In the genomic region with DNA sequence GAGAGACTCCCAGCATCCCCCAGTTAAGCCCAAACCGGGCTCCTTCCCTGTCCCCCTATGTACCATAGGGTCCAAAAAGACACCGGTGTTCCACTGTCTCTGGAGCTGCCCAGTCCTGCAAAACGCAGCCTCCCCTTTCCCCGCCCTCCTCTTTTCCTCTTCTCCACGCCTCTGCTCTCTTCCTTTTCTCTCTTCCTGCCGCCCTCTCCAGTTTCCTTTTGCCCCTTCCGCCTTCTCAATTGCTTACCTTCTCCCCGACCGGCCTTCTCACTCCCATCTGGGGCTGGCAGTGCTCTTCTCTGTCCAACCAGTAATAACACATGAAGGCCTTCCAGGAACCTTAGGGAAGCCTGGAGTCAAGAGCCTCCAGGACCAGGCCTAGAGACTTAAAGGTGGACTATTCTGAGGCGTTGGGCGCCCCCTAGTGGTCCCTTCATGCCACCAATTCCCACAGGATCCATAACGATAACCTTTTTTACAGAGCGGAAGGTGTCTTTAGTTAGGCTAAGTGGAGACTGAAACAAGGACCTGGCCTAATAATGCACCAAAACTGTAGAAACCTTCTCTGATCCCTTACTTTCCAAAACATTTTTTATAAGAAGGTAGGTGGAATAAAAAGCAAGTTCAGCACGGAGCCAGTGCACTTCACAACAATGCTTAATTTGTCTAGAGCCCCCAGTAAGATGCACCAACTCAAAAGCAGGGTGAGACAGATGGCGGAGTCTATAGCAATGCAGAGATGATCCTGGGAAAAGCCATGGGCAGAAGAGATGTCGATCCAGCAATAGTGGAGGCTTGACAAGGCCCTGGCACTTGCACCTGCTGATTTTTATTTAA, we compare ENCODE assay signal across 8 cellular contexts. TPM values are rescaled to one million over a fixed set of nuclear protein-coding genes. Genes with fewer than 3 reads are reported as not detected.
DNase-seq lines count a peak whose midpoint lies in the region; ATAC-seq, FAIRE-seq and TF ChIP-seq lines count a peak whose summit lies in the region.

No MANE protein-coding gene starts in this region.

- FAIRE-seq in astrocyte (lab: Jason Lieb, UNC) = no peak
- no peak for FAIRE-seq in small intestine (lab: Jason Lieb, UNC)

- intact Hi-C loops in Calu3 (cut with micrococcal nuclease; ENCODE audit: unreplicated experiment) = loop anchor here (2.0 to 5.0 kb wide), 3 partner anchors 79 to 1076 kb away; no protein-coding TSS in a partner anchor

- BruUV-seq in Calu3 (replicated peaks; lab: Mats Ljungman, UMichigan) = no TSS peak

- H3K4me1 ChIP-seq in astrocyte (ENCODE audit: insufficient read depth, low read length) (peaks cover 7% of the 10 kb centered on the region), hepatocyte (ENCODE audit: insufficient read depth) (no peaks in the 10 kb centered on the region), small intestine (ENCODE audit: control insufficient read depth in 2 of 2, insufficient read depth in 1 of 2, low read depth in 1 of 2, low read length in 1 of 2) (no peaks in the 10 kb centered on the region)

- H3K36me3 ChIP-seq in astrocyte (ENCODE audit: insufficient read depth, low read length) (no peaks in the 10 kb centered on the region), hepatocyte (replicated peaks; ENCODE audit: insufficient read depth, low read depth) (no peaks in the 10 kb centered on the region), small intestine (ENCODE audit: control insufficient read depth in 2 of 2, insufficient read depth in 2 of 2, low read length in 2 of 2) (no peaks in the 10 kb centered on the region)

- H3K4me1 Mint-ChIP-seq in Calu3 (ENCODE audit: low read depth, unreplicated experiment) (peaks cover 18% of the 10 kb centered on the region), astrocyte (ENCODE audit: low read depth, unreplicated experiment) (no peaks in the 10 kb centered on the region)

- 55% methylated on average over 16 of the region's 16 CpGs for WGBS in hepatocyte (ENCODE audit: low lambda C conversion rate, missing lambda C conversion rate)
- WGBS in small intestine, 3 donors = 42 to 53% (median 45%) methylated on average over 15 to 16 of the region's 16 CpGs

- H3K27me3 Mint-ChIP-seq in Calu3 (ENCODE audit: unreplicated experiment) (no peaks in the 10 kb centered on the region), astrocyte (ENCODE audit: low read depth, unreplicated experiment) (peaks cover 13% of the 10 kb centered on the region)

- H3K4me2 ChIP-seq in astrocyte (ENCODE audit: low read length) (no peak overlapping the region), hepatocyte (no peak overlapping the region)

- H3K9me3 Mint-ChIP-seq in Calu3 (ENCODE audit: low read depth, unreplicated experiment) (no peaks in the 10 kb centered on the region), astrocyte (ENCODE audit: unreplicated experiment) (no peaks in the 10 kb centered on the region)

- H3K4me3 Mint-ChIP-seq in Calu3 (ENCODE audit: low read depth, unreplicated experiment) (no peak overlapping the region), astrocyte (ENCODE audit: unreplicated experiment) (no peak overlapping the region)

- H3K9me2 ChIP-seq in hepatocyte (replicated peaks; ENCODE audit: insufficient read depth) = no peaks in the 10 kb centered on the region

- DNase-seq in Calu3 (peak; percentile 73), NCI-H1417 (lab: John Stamatoyannopoulos, UW) (peak; percentile 40 to 77 (median 59)), T-helper 9 cell (peak; percentile 61), astrocyte (ENCODE audit: low read depth) (peak; percentile 29), hepatocyte (ENCODE audit: low spot score) (peak; percentile 86), small intestine (peak; percentile 88)

- H3K27me3 ChIP-seq in astrocyte (ENCODE audit: insufficient read depth, low read length) (no peaks in the 10 kb centered on the region), hepatocyte (no peaks in the 10 kb centered on the region), small intestine (ENCODE audit: control insufficient read depth in 2 of 2, insufficient read depth in 2 of 2, low read length in 2 of 2) (no peaks in the 10 kb centered on the region)

- no peak overlapping the region for H3K9ac ChIP-seq in astrocyte (ENCODE audit: low read length)

- H3K27ac ChIP-seq in astrocyte (ENCODE audit: low read depth, low read length) = no peak overlapping the region
- no peak overlapping the region for H3K27ac ChIP-seq in hepatocyte
- H3K27ac ChIP-seq in small intestine (ENCODE audit: low read depth in 1 of 2, low read length in 1 of 2) = no peak overlapping the region

- H2AFZ ChIP-seq in astrocyte (ENCODE audit: low read depth, low read length) (peak overlapping the region; percentile 44), hepatocyte (no peak overlapping the region)

- no peaks in the 10 kb centered on the region for H3K9me3 ChIP-seq in astrocyte (ENCODE audit: insufficient read depth, low read depth, low read length)
- H3K9me3 ChIP-seq in hepatocyte (ENCODE audit: low read depth) = no peaks in the 10 kb centered on the region
- no peaks in the 10 kb centered on the region for H3K9me3 ChIP-seq in small intestine (ENCODE audit: control insufficient read depth, low read depth)

- H3K27ac Mint-ChIP-seq in Calu3 (ENCODE audit: unreplicated experiment) (no peak overlapping the region), astrocyte (ENCODE audit: unreplicated experiment) (no peak overlapping the region)

- H3K36me3 Mint-ChIP-seq in Calu3 (ENCODE audit: insufficient read depth, unreplicated experiment) (no peaks in the 10 kb centered on the region), astrocyte (ENCODE audit: low read depth, unreplicated experiment) (no peaks in the 10 kb centered on the region)

- CTCF ChIA-PET in Calu3 (lab: Charles Lee) = no interaction called here

- H3K4me3 ChIP-seq in astrocyte (ENCODE audit: insufficient read depth, low read depth, low read length) (no peak overlapping the region), hepatocyte (no peak overlapping the region), small intestine (ENCODE audit: low read depth in 1 of 2, low read length in 2 of 2) (no peak overlapping the region)

- TF ChIP-seq CTCF in Calu3 (IDR thresholded peaks at IDR 0.05; ENCODE audit: unreplicated experiment) = peak; percentile 81
- TF ChIP-seq CTCF in astrocyte (IDR thresholded peaks at IDR 0.05; ENCODE audit: insufficient read depth, low read depth, low read length) = peak; percentile 80
- peak; percentile 67 for TF ChIP-seq CTCF in hepatocyte (IDR thresholded peaks at IDR 0.05; ENCODE audit: poor library complexity)

- H4K20me1 ChIP-seq in astrocyte (ENCODE audit: insufficient read depth, low read length) = no peaks in the 10 kb centered on the region
- H4K20me1 ChIP-seq in hepatocyte (ENCODE audit: insufficient read depth, poor library complexity, severe bottlenecking) = no peaks in the 10 kb centered on the region

- ATAC-seq in GM21619 (IDR thresholded peaks at IDR 0.05; ENCODE audit: unreplicated experiment) (peak; percentile 40), HG03159 (IDR thresholded peaks at IDR 0.05; ENCODE audit: unreplicated experiment) (no peak)

- H3K79me2 ChIP-seq in astrocyte (ENCODE audit: insufficient read depth, low read length) (no peaks in the 10 kb centered on the region), hepatocyte (no peaks in the 10 kb centered on the region)

RNA-seq across cellular contexts. Expression of a gene that starts 27.2 kb away (rescaled TPM):
- 10.5 and 12.6 TPM in 2 replicates for total RNA-seq in Calu3 (2022)
- total RNA-seq in astrocyte = 18.9 and 19.8 TPM in 2 replicates
- total RNA-seq in hepatocyte = 23.6 and 26.4 TPM in 2 replicates
- 83.5 and 90.2 TPM in 2 replicates for polyA plus RNA-seq in hepatocyte
- 10 to 100 TPM; 20.3 to 29.1 (median 20.3) TPM for polyA plus RNA-seq in small intestine

Comparison
In these comparisons a context has a peak if more than half of its experiments do, and no peak if none do; other contexts are left out.
1. DNase-seq: peak in every context shown above with its lines; median percentile 88 in small intestine; 86 in hepatocyte; 73 in Calu3; 61 in T-helper 9 cell; 59 in NCI-H1417; 29 in astrocyte.